ENCODE assay signal across 2 cellular contexts in the genomic region with DNA sequence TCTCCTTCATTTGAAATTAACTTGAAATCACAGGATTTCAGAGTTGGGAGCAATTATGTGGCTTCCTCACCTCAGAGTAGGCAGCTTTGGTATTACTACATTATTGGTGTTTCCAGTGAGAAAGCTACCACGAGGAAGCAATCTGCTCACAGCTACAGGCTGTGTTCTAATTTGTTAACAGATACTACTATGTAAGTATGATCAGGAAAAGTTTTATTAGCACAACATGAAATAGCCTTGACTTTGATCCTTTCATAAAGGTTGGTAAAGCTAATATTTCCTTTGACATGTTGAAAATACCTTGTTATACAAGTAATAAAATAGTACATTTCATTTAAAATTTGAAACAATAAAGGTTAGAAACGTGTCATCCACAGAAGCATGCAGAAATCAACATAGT.
TF ChIP-seq lines count a peak whose summit lies in the region.

No MANE protein-coding gene starts in this region.

TF ChIP-seq in IMR-90, 13 proteins besides CTCF, POLR2A, EP300 and RAD21:
- no peak for TF ChIP-seq CEBPB (IDR thresholded peaks at IDR 0.05; ENCODE audit: low read depth, low read length)
- TF ChIP-seq BHLHE40 (IDR thresholded peaks at IDR 0.05; ENCODE audit: low read depth, low read length) = no peak
- no peak for TF ChIP-seq MAZ (IDR thresholded peaks at IDR 0.05; ENCODE audit: borderline replicate concordance, low read depth, low read length)
- no peak for TF ChIP-seq MAFK (IDR thresholded peaks at IDR 0.05; ENCODE audit: low read depth, low read length)

TF ChIP-seq in K562, 482 proteins besides CTCF, POLR2A, EP300 and RAD21:
- TF ChIP-seq SMAD2 (IDR thresholded peaks at IDR 0.05; ENCODE audit: low read depth, low read length) = no peak
- TF ChIP-seq, protein P1, sequence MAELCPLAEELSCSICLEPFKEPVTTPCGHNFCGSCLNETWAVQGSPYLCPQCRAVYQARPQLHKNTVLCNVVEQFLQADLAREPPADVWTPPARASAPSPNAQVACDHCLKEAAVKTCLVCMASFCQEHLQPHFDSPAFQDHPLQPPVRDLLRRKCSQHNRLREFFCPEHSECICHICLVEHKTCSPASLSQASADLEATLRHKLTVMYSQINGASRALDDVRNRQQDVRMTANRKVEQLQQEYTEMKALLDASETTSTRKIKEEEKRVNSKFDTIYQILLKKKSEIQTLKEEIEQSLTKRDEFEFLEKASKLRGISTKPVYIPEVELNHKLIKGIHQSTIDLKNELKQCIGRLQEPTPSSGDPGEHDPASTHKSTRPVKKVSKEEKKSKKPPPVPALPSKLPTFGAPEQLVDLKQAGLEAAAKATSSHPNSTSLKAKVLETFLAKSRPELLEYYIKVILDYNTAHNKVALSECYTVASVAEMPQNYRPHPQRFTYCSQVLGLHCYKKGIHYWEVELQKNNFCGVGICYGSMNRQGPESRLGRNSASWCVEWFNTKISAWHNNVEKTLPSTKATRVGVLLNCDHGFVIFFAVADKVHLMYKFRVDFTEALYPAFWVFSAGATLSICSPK (IDR thresholded peaks at IDR 0.05; ENCODE audit: borderline replicate concordance) = no peak
- TF ChIP-seq NCOA1 (IDR thresholded peaks at IDR 0.05; ENCODE audit: low read depth) = no peak
- TF ChIP-seq, protein P2, sequence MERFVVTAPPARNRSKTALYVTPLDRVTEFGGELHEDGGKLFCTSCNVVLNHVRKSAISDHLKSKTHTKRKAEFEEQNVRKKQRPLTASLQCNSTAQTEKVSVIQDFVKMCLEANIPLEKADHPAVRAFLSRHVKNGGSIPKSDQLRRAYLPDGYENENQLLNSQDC (CRISPR knock-in tag; IDR thresholded peaks at IDR 0.05) = no peak
- TF ChIP-seq MTA3 (IDR thresholded peaks at IDR 0.05; ENCODE audit: borderline replicate concordance) = no peak
